In the genomic region with DNA sequence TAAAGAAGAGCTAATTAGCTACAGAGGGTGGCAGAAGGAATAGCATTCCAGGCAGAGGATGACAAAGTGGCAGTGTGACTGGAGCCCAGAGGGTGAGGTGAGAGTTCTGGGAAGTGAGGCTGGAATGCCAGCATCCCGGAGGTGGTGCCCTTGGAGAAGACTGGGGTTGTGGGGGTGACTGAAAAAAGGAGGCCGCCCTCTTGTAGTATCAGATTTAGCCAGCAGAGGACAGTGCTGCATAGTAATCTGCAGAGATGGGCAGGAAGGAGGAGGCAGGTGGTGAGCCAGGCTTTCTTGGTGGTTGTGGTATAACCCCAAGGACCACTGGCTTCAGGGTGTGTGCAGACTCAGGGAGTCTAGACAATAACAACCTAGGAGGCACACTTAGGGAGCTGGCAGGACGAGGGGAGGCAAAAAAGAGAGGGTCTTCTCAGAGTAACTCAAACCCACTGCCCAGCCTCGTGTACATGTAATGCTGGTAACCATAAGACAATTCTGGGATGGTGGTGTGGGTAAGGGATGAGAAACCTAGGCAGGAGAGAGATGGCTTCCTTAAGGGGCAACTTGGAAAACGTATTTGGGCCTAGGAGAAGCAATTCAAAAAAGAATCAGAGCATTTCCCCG, we compare ENCODE assay signal across 8 cellular contexts. TPM values are rescaled to one million over a fixed set of nuclear protein-coding genes. Genes with fewer than 3 reads are reported as not detected.
DNase-seq lines count a peak whose midpoint lies in the region; ATAC-seq, FAIRE-seq and TF ChIP-seq lines count a peak whose summit lies in the region.

No MANE protein-coding gene starts in this region.

- no peak overlapping the region for H3K27ac ChIP-seq in CD8-positive, alpha-beta T cell (ENCODE audit: low read depth, low read length)
- H3K27ac ChIP-seq in keratinocyte (ENCODE audit: control insufficient read depth, insufficient read depth, low read length) = no peak overlapping the region
- no peak overlapping the region for H3K27ac ChIP-seq in coronary artery

- peak; percentile 39 to 76 (median 50) for DNase-seq in CD8-positive, alpha-beta T cell
- DNase-seq in NCI-H1105 treated with DMSO at 0.1 percent for 48 hours (lab: John Stamatoyannopoulos, UW) (peak; percentile 39), T-helper 2 cell (peak in 4 of 5 experiments; percentile 33 to 79 (median 48)), amniotic stem cell (lab: John Stamatoyannopoulos, UW) (peak; percentile 18), keratinocyte (ENCODE audit: low read depth, low spot score) (peak; percentile 21), coronary artery (ENCODE audit: low spot score) (no peak)
- DNase-seq in stimulated activated CD4-positive, alpha-beta T cell treated with anti-CD3 and anti-CD28 coated beads, TNF-alpha, amount 100 ng/mL, for 24 hours (ENCODE audit: low read depth in 3 of 3) = peak; percentile 31 to 64 (median 61)

- no peak overlapping the region for H3K4me3 Mint-ChIP-seq in CD8-positive, alpha-beta T cell

- H3K9me1 ChIP-seq in keratinocyte (ENCODE audit: control insufficient read depth, extremely low read depth, insufficient read depth, low read length) = no peaks in the 10 kb centered on the region

- POLR2A ChIA-PET in CD8-positive, alpha-beta T cell (lab: Charles Lee) = no interaction called here

- no peaks in the 10 kb centered on the region for H3K79me2 ChIP-seq in keratinocyte (ENCODE audit: control insufficient read depth, insufficient read depth, low read length)

- dilution Hi-C loops in keratinocyte (cut with MboI; ENCODE audit: extremely low pct_ligation_motif_present, low sequenced_read_pairs) = no loop called here

- peak; percentile 69 for TF ChIP-seq CTCF in CD8-positive, alpha-beta T cell (IDR thresholded peaks at IDR 0.05)
- TF ChIP-seq CTCF in keratinocyte (optimal IDR thresholded peaks at IDR 0.05 in 1 of 3, IDR thresholded peaks at IDR 0.05 in 1 of 3, conservative IDR thresholded peaks at IDR 0.05 in 1 of 3; ENCODE audit: extremely low read depth in 1 of 3, insufficient read depth in 2 of 3, low read length in 3 of 3) = peak; percentile 92 to 96 (median 95)
- no peak for TF ChIP-seq CTCF in coronary artery (IDR thresholded peaks at IDR 0.05)

- no peaks in the 10 kb centered on the region for H4K20me1 ChIP-seq in keratinocyte (ENCODE audit: control insufficient read depth, extremely low read depth, insufficient read depth, low read length)

- peaks cover 3% of the 10 kb centered on the region for H3K9me3 Mint-ChIP-seq in CD8-positive, alpha-beta T cell

- CTCF ChIA-PET in CD8-positive, alpha-beta T cell (lab: Charles Lee) = interaction anchor here (0.6 to 1.6 kb wide), 12 partner anchors 12 to 601 kb away, joined by 3 to 8 read pairs (median 4); partner anchors contain the start of genes TTC22 and TTC4

- H3K9ac ChIP-seq in keratinocyte (ENCODE audit: control insufficient read depth, extremely low read depth, insufficient read depth, low read length) = no peak overlapping the region

- intact Hi-C loops in CD8-positive, alpha-beta T cell (cut with DNase I, micrococcal nuclease) = loop anchor here (1.0 to 10.0 kb wide), 4 partner anchors 43 to 1527 kb away; partner anchors contain the start of genes BSND (in 1 of the 2), SLC1A7 (in 1 of the 2) and TTC4 (in 1 of the 2)

- no peak overlapping the region for H3K27ac Mint-ChIP-seq in CD8-positive, alpha-beta T cell

- H3K9me3 ChIP-seq in CD8-positive, alpha-beta T cell (ENCODE audit: low read length) = no peaks in the 10 kb centered on the region
- no peaks in the 10 kb centered on the region for H3K9me3 ChIP-seq in keratinocyte (ENCODE audit: control insufficient read depth, low read depth, low read length)

- no peaks in the 10 kb centered on the region for H3K36me3 Mint-ChIP-seq in CD8-positive, alpha-beta T cell

- H3K27me3 ChIP-seq in CD8-positive, alpha-beta T cell (ENCODE audit: insufficient read depth, low read length) = no peaks in the 10 kb centered on the region
- H3K27me3 ChIP-seq in keratinocyte (ENCODE audit: control insufficient read depth, extremely low read depth, insufficient read depth, low read length) = no peaks in the 10 kb centered on the region

- H3K4me1 ChIP-seq in CD8-positive, alpha-beta T cell (ENCODE audit: insufficient read depth, low read length) = no peaks in the 10 kb centered on the region
- no peaks in the 10 kb centered on the region for H3K4me1 ChIP-seq in keratinocyte (ENCODE audit: control insufficient read depth, extremely low read depth, insufficient read depth, low read length)

- H3K36me3 ChIP-seq in CD8-positive, alpha-beta T cell (ENCODE audit: insufficient read depth, low read length) = no peaks in the 10 kb centered on the region
- H3K36me3 ChIP-seq in keratinocyte (ENCODE audit: control insufficient read depth in 2 of 2, extremely low read depth in 1 of 2, insufficient read depth in 2 of 2, low read length in 2 of 2) = no peaks in the 10 kb centered on the region

- no peaks in the 10 kb centered on the region for H3K4me1 Mint-ChIP-seq in CD8-positive, alpha-beta T cell (ENCODE audit: low read depth)

- no peak overlapping the region for H3K4me3 ChIP-seq in CD8-positive, alpha-beta T cell (ENCODE audit: low read depth, low read length)
- no peak overlapping the region for H3K4me3 ChIP-seq in keratinocyte (ENCODE audit: control insufficient read depth in 2 of 3, extremely low read depth in 1 of 3, insufficient read depth in 2 of 3, low read depth in 1 of 3, low read length in 3 of 3)
- no peak overlapping the region for H3K4me3 ChIP-seq in coronary artery

- FAIRE-seq in keratinocyte (lab: Jason Lieb, UNC) = peak; percentile 59

- H2AFZ ChIP-seq in keratinocyte (ENCODE audit: control insufficient read depth, low read length) = no peak overlapping the region

- peak; percentile 85 for ATAC-seq in CD8-positive, alpha-beta T cell
- ATAC-seq in GM21529 (IDR thresholded peaks at IDR 0.05; ENCODE audit: unreplicated experiment) = peak; percentile 76

- no peaks in the 10 kb centered on the region for H3K27me3 Mint-ChIP-seq in CD8-positive, alpha-beta T cell (ENCODE audit: low read depth)

- H3K4me2 ChIP-seq in keratinocyte (ENCODE audit: control insufficient read depth, extremely low read depth, insufficient read depth, low read depth, low read length) = no peak overlapping the region

RNA-seq across cellular contexts. Expression of gene MROH7, which starts 30.5 kb away (rescaled TPM):
- total RNA-seq in CD8-positive, alpha-beta T cell = not detected
- 0.05 to 0.12 TPM in 2 of 3 replicates, not detected in the other for polyA plus RNA-seq in keratinocyte
- 0.11 TPM for polyA plus RNA-seq in keratinocyte (2011; ENCODE audit: low read depth)
- polyA plus RNA-seq in keratinocyte (2011; cell fraction: cytosol; rRNA removed) = not detected in 2 replicates
- polyA plus RNA-seq in keratinocyte (2011; cell fraction: nucleus; rRNA removed) = 0.47 and 0.57 TPM in 2 replicates
- polyA plus RNA-seq in keratinocyte (2012; ENCODE audit: low replicate concordance) = 0.14 TPM in 1 of 2 replicates, not detected in the other
- polyA minus RNA-seq in keratinocyte = 0.53 TPM in 1 of 3 replicates, not detected in the others
- polyA minus RNA-seq in keratinocyte (2011; cell fraction: cytosol; rRNA and poly(A)+ RNA removed) = not detected
- 0.47 TPM in 1 of 2 replicates, not detected in the other for polyA minus RNA-seq in keratinocyte (2011; cell fraction: nucleus; rRNA and poly(A)+ RNA removed)

RNA-seq across cellular contexts. Expression of gene TTC4, which starts 43.6 kb away (rescaled TPM):
- total RNA-seq in CD8-positive, alpha-beta T cell = 1 to 10 TPM; 7.8 to 7.9 TPM
- 33.6 to 40.3 TPM (median 37.2 TPM) in 3 replicates for polyA plus RNA-seq in keratinocyte
- polyA plus RNA-seq in keratinocyte (2011; ENCODE audit: low read depth) = 21.8 TPM
- polyA plus RNA-seq in keratinocyte (2011; cell fraction: cytosol; rRNA removed) = 29.5 and 38.3 TPM in 2 replicates
- polyA plus RNA-seq in keratinocyte (2011; cell fraction: nucleus; rRNA removed) = 41.8 and 43.3 TPM in 2 replicates
- polyA plus RNA-seq in keratinocyte (2012; ENCODE audit: low replicate concordance) = 26.3 and 36.6 TPM in 2 replicates
- 27.7 to 27.8 TPM (median 27.7 TPM) in 3 replicates for polyA minus RNA-seq in keratinocyte
- 14.0 TPM for polyA minus RNA-seq in keratinocyte (2011; cell fraction: cytosol; rRNA and poly(A)+ RNA removed)
- 12.0 and 22.2 TPM in 2 replicates for polyA minus RNA-seq in keratinocyte (2011; cell fraction: nucleus; rRNA and poly(A)+ RNA removed)

RNA-seq across cellular contexts. Expression of gene FAM151A, which starts 48.8 kb away (rescaled TPM):
- total RNA-seq in CD8-positive, alpha-beta T cell = not detected
- 0.07 to 0.10 TPM (median 0.07 TPM) in 3 replicates for polyA plus RNA-seq in keratinocyte
- not detected for polyA plus RNA-seq in keratinocyte (2011; ENCODE audit: low read depth)
- not detected in 2 replicates for polyA plus RNA-seq in keratinocyte (2011; cell fraction: cytosol; rRNA removed)
- 0.23 and 0.24 TPM in 2 replicates for polyA plus RNA-seq in keratinocyte (2011; cell fraction: nucleus; rRNA removed)
- polyA plus RNA-seq in keratinocyte (2012; ENCODE audit: low replicate concordance) = 0.07 TPM in 1 of 2 replicates, not detected in the other
- polyA minus RNA-seq in keratinocyte = 0.20 TPM in 1 of 3 replicates, not detected in the others
- polyA minus RNA-seq in keratinocyte (2011; cell fraction: cytosol; rRNA and poly(A)+ RNA removed) = not detected
- polyA minus RNA-seq in keratinocyte (2011; cell fraction: nucleus; rRNA and poly(A)+ RNA removed) = not detected in 2 replicates
